8 cellular contexts compared by ENCODE assay signal in genomic region chr1:178057863-178058576, GRCh38. TPM values are rescaled to one million over a fixed set of nuclear protein-coding genes. Genes with fewer than 3 reads are reported as not detected.
A peak's percentile ranks its signal among the peaks of the same experiment; 100 is the strongest.
DNase-seq lines count a peak whose midpoint lies in the region; ATAC-seq and TF ChIP-seq lines count a peak whose summit lies in the region.

No MANE protein-coding gene starts in this region.

- H3K27ac ChIP-seq in H9 (ENCODE audit: insufficient read length, low read depth, low read length) (no peak overlapping the region), sigmoid colon (peak overlapping the region; percentile 47 to 75 (median 67))

- peaks cover 16% of the 10 kb centered on the region for H3K4me1 ChIP-seq in H9 (ENCODE audit: insufficient read depth, low read length)
- H3K4me1 ChIP-seq in sigmoid colon = peaks cover 0 to 43% (median 37%) of the 10 kb centered on the region in 4 donors

- no peak overlapping the region for H3K14ac ChIP-seq in H9 (ENCODE audit: insufficient read depth, low read length)

- no peak overlapping the region for H4K8ac ChIP-seq in H9 (replicated peaks; ENCODE audit: insufficient read length, low read depth, low read length)

- no peak overlapping the region for H3K18ac ChIP-seq in H9 (ENCODE audit: insufficient read length, low read depth, low read length)

- H3K79me1 ChIP-seq in H9 (ENCODE audit: insufficient read depth, low read depth, low read length, poor library complexity, severe bottlenecking) = no peaks in the 10 kb centered on the region

- peak; percentile 89 for ATAC-seq in left ventricle myocardium superior
- no peak for ATAC-seq in GM21360 (IDR thresholded peaks at IDR 0.05; ENCODE audit: unreplicated experiment)

- H2BK12ac ChIP-seq in H9 (ENCODE audit: insufficient read length, low read depth, low read length) = no peak overlapping the region

- no peak for TF ChIP-seq EP300 in sigmoid colon (IDR thresholded peaks at IDR 0.05)

- H3K4me1 Mint-ChIP-seq in H9 = peaks cover 52 to 69% of the 10 kb centered on the region in 2 experiments

- peaks cover 1% of the 10 kb centered on the region; the same call in 1 of the 2 replicates for H3K27me3 Mint-ChIP-seq in H9 (ENCODE audit: low read depth)

- H3K23ac ChIP-seq in H9 (ENCODE audit: insufficient read length, low read depth, low read length) = no peak overlapping the region

- no peak overlapping the region for H3K4me3 ChIP-seq in astrocyte of the spinal cord (ENCODE audit: low read depth, low read length)
- H3K4me3 ChIP-seq in sigmoid colon = peak overlapping the region in 1 of 4 donors; percentile 8

- H4K5ac ChIP-seq in H9 (ENCODE audit: insufficient read length, low read depth, low read length) = no peak overlapping the region

- TF ChIP-seq CTCF in H9 (conservative IDR thresholded peaks at IDR 0.05) (no peak), astrocyte of the spinal cord (IDR thresholded peaks at IDR 0.05; ENCODE audit: low read depth, low read length) (no peak), sigmoid colon (IDR thresholded peaks at IDR 0.05) (no peak)

- intact Hi-C loops in left ventricle myocardium superior (cut with micrococcal nuclease) = no loop called here
- intact Hi-C loops in sigmoid colon (cut with DNase I) = loop anchor here (5.0 kb wide), 1 partner anchor 39 kb away; no protein-coding TSS in a partner anchor

- H3K56ac ChIP-seq in H9 (ENCODE audit: insufficient read length, low read depth, low read length) = no peak overlapping the region

- H2BK15ac ChIP-seq in H9 (ENCODE audit: low read depth, low read length) = no peak overlapping the region

- H3K4ac ChIP-seq in H9 (ENCODE audit: low read depth, low read length) = no peak overlapping the region

- H3K4me2 ChIP-seq in H9 (ENCODE audit: insufficient read depth, insufficient read length, low read length) = no peak overlapping the region

- no peak for TF ChIP-seq POLR2A in sigmoid colon (IDR thresholded peaks at IDR 0.05)

- H2AK5ac ChIP-seq in H9 (ENCODE audit: insufficient read length, low read length) = no peak overlapping the region

- no CpG with 5 or more reads among the region's 8 CpGs for WGBS in H9 (ENCODE audit: extremely low coverage, insufficient read length, low lambda C conversion rate)
- 66 to 73% methylated on average over 8 of the region's 8 CpGs for WGBS in sigmoid colon, 2 donors

- no peak overlapping the region for H3T11ph ChIP-seq in H9 (ENCODE audit: low read length)

- no peak overlapping the region for H3K9ac ChIP-seq in H9 (ENCODE audit: extremely low read depth, insufficient read length, low read length)

- H3K4me3 Mint-ChIP-seq in H9 = no peak overlapping the region

- no peak overlapping the region for H2BK120ac ChIP-seq in H9 (ENCODE audit: low read depth, low read length, poor library complexity, severe bottlenecking)

- no peaks in the 10 kb centered on the region for H3K9me3 Mint-ChIP-seq in H9

- H3K23me2 ChIP-seq in H9 (ENCODE audit: insufficient read length, low read depth, low read length, poor library complexity, severe bottlenecking) = no peaks in the 10 kb centered on the region

- no peak overlapping the region for H4K91ac ChIP-seq in H9 (ENCODE audit: insufficient read length, low read depth, low read length)

- no peaks in the 10 kb centered on the region for H4K20me1 ChIP-seq in H9 (ENCODE audit: control insufficient read depth, insufficient read depth, insufficient read length)

- no peak overlapping the region for H2BK5ac ChIP-seq in H9 (ENCODE audit: insufficient read length, low read length)

- no peaks in the 10 kb centered on the region for H3K9me3 ChIP-seq in H9 (ENCODE audit: control insufficient read depth, low read depth, low read length)
- H3K9me3 ChIP-seq in sigmoid colon = no peaks in the 10 kb centered on the region

- in situ Hi-C loops in astrocyte of the spinal cord (cut with HindIII; ENCODE audit: low sequenced_read_pairs) = no loop called here

- no peak overlapping the region for H2AFZ ChIP-seq in H9 (ENCODE audit: low read length)

- peak overlapping the region in 2 of 3 experiments; percentile 8 to 55; a peak in 2 of 7 replicates for H3K27ac Mint-ChIP-seq in H9

- H3K36me3 ChIP-seq in sigmoid colon = no peaks in the 10 kb centered on the region

- H3K27me3 ChIP-seq in H9 (ENCODE audit: insufficient read depth, low read length) (0 out of 2 replicates have a peak, but pooled peaks cover 2% of the 10 kb centered on the region), sigmoid colon (no peaks in the 10 kb centered on the region)

- DNase-seq in H9 (peak; percentile 29), astrocyte of the spinal cord (ENCODE audit: low read depth, low spot score) (peak; percentile 85), left ventricle myocardium superior (peak; percentile 86), sigmoid colon (peak; percentile 80), SIG-M5 treated with dmso at 0.1 percent for 504 hours (lab: John Stamatoyannopoulos, UW; ENCODE audit: unreplicated experiment) (no peak), globus pallidus (ENCODE audit: low spot score) (no peak), H4 (ENCODE audit: low spot score) (no peak)

- no peak overlapping the region for H2BK20ac ChIP-seq in H9 (ENCODE audit: low read depth, low read length, poor library complexity, severe bottlenecking)

- H3K36me3 Mint-ChIP-seq in H9 (ENCODE audit: insufficient read depth in 1 of 3, low read depth in 3 of 3) = no peaks in the 10 kb centered on the region

- H3K79me2 ChIP-seq in H9 (ENCODE audit: insufficient read depth, low read length) = no peaks in the 10 kb centered on the region

RNA-seq across cellular contexts. Expression of gene RASAL2, which starts 35.9 kb away (rescaled TPM):
- 22.2 and 22.3 TPM in 2 replicates for total RNA-seq in H9 (2021)
- 26.4 TPM for total RNA-seq in left ventricle myocardium superior
- total RNA-seq in sigmoid colon = 10 to 100 TPM; 11.1 to 25.5 (median 18.9) TPM
- polyA plus RNA-seq in sigmoid colon = 1 to 10 TPM in 2 of 3 donors, under 1 TPM in 1; 0.92 to 3.0 (median 1.2) TPM
- 3.6 and 5.3 TPM in 2 replicates for total RNA-seq in H4 (2014; rRNA removed; shearing (Covaris generic))

Comparison
In these comparisons a context has a peak if more than half of its experiments do, and no peak if none do; other contexts are left out.
1. DNase-seq: peak in H9 (single experiment), astrocyte of the spinal cord (single experiment), left ventricle myocardium superior (single experiment) and sigmoid colon (single experiment); none in SIG-M5 treated with dmso at 0.1 percent for 504 hours (single experiment), globus pallidus (single experiment) and H4 (single experiment).